In genomic region chr13:113915012-113915763, GRCh38 we compare ENCODE assay signal across 20 cellular contexts. TPM values are rescaled to one million over a fixed set of nuclear protein-coding genes. Genes with fewer than 3 reads are reported as not detected.
A peak's percentile ranks its signal among the peaks of the same experiment; 100 is the strongest.
DNase-seq lines count a peak whose midpoint lies in the region; ATAC-seq and TF ChIP-seq lines count a peak whose summit lies in the region.
"Had no signal": no experiment of that assay in that cellular context is flagged by ENCODE, and none has a peak within 500 bp of the region (broad histone marks: within the 10 kb centered on the region; RNA-seq: fewer than 3 reads in every experiment).

No MANE protein-coding gene starts in this region.

- H3K9ac ChIP-seq in trophoblast cell (ENCODE audit: low read length): no peak overlapping the region

- H2AK5ac ChIP-seq in trophoblast cell (ENCODE audit: low read length): no peak overlapping the region

- H4K12ac ChIP-seq in trophoblast cell (ENCODE audit: low read depth, low read length): no peak overlapping the region

- H3K14ac ChIP-seq in trophoblast cell (ENCODE audit: low read length): no peak overlapping the region

- H4K8ac ChIP-seq in trophoblast cell (ENCODE audit: low read depth, low read length): no peak overlapping the region

- H2BK120ac ChIP-seq in trophoblast cell (ENCODE audit: insufficient read depth, low read length, poor library complexity): no peak overlapping the region

- H4K91ac ChIP-seq in trophoblast cell (ENCODE audit: low read depth, low read length): no peak overlapping the region

- ATAC-seq in GM21515 (IDR thresholded peaks at IDR 0.05; ENCODE audit: unreplicated experiment): no peak
- ATAC-seq in activated CD4-positive, CD25-positive, alpha-beta regulatory T cell treated with anti-CD3 and anti-CD28 coated beads, Interleukin-2, amount 50 U/mL, for 24 hours: no peak
- ATAC-seq: activated T-cell treated with anti-CD3 and anti-CD28 coated beads, Interleukin-2, amount 50 U/mL, for 4 hours had no signal

- no peak overlapping the region for H2BK12ac ChIP-seq in trophoblast cell (ENCODE audit: low read length)

- no peak overlapping the region for H2BK5ac ChIP-seq in trophoblast cell (ENCODE audit: low read depth, low read length, poor library complexity)

- TF ChIP-seq CTCF in coronary artery (IDR thresholded peaks at IDR 0.05): no peak

- H3K4me2 ChIP-seq in trophoblast cell (ENCODE audit: low read length): no peak overlapping the region

- no peak overlapping the region for H2AFZ ChIP-seq in trophoblast cell (ENCODE audit: insufficient read depth, low read length, poor library complexity)

- H3K27ac ChIP-seq in coronary artery (no peak overlapping the region), trophoblast cell (ENCODE audit: low read depth, low read length) (no peak overlapping the region)
- H3K27ac ChIP-seq: heart right ventricle, uterus had no signal

- no peaks in the 10 kb centered on the region for H3K79me2 ChIP-seq in trophoblast cell (ENCODE audit: control insufficient read depth, insufficient read depth, low read length, poor library complexity)

- no peaks in the 10 kb centered on the region for H3K36me3 ChIP-seq in trophoblast cell (ENCODE audit: control insufficient read depth in 1 of 2, insufficient read depth in 2 of 2, low read length in 2 of 2)
- H3K36me3 ChIP-seq: heart right ventricle, uterus had no signal

- H3K4me1 ChIP-seq in trophoblast cell (ENCODE audit: control insufficient read depth in 1 of 2, insufficient read depth in 2 of 2, low read length in 2 of 2): no peaks in the 10 kb centered on the region
- H3K4me1 ChIP-seq: heart right ventricle, uterus had no signal

- H3K9me3 ChIP-seq in trophoblast cell (ENCODE audit: insufficient read depth, low read depth, low read length): peaks cover 2% of the 10 kb centered on the region
- H3K9me3 ChIP-seq: uterus had no signal

- no peak overlapping the region for H3K18ac ChIP-seq in trophoblast cell (ENCODE audit: low read length)

- no peaks in the 10 kb centered on the region for H3K27me3 ChIP-seq in trophoblast cell (ENCODE audit: insufficient read depth, low read length)
- H3K27me3 ChIP-seq: uterus had no signal

- peak; percentile 44 for DNase-seq in activated CD8-positive, alpha-beta memory T cell treated with anti-CD3 and anti-CD28 coated beads for 24 hours
- no peak for DNase-seq in activated CD8-positive, alpha-beta memory T cell treated with anti-CD3 and anti-CD28 coated beads, Interleukin-2, amount 50 U/mL, for 48 hours
- DNase-seq in NCI-H526 (lab: John Stamatoyannopoulos, UW) (peak; percentile 28 to 60), coronary artery (ENCODE audit: low spot score) (peak; percentile 62), retina (peak; percentile 3), trophoblast cell (no peak)
- DNase-seq: activated CD4-positive, alpha-beta T cell treated with anti-CD3 and anti-CD28 coated beads for 48 hours; activated T-cell treated with anti-CD3 and anti-CD28 coated beads, Interleukin-2, amount 50 U/mL, for 4 hours; CD4-positive, CD25-positive, alpha-beta regulatory T cell; DND-41; effector CD4-positive, alpha-beta T cell; H7; heart right ventricle; NCI-H1694 treated with DMSO at 0.1 percent for 48 hours; NCI-H524; nephron progenitor cell; T1000 had no signal

- no CpG with 5 or more reads among the region's 21 CpGs for whole genome bisulfite sequencing in trophoblast cell (ENCODE audit: extremely low coverage, insufficient coverage, insufficient read length)

- no peaks in the 10 kb centered on the region for H3K79me1 ChIP-seq in trophoblast cell (ENCODE audit: low read length)

- H3K4ac ChIP-seq in trophoblast cell (ENCODE audit: low read depth, low read length): no peak overlapping the region

- no peak overlapping the region for H3K4me3 ChIP-seq in coronary artery
- no peak overlapping the region for H3K4me3 ChIP-seq in trophoblast cell (ENCODE audit: low read depth, low read length)
- H3K4me3 ChIP-seq: heart right ventricle, uterus had no signal

- no peak overlapping the region for H3K23ac ChIP-seq in trophoblast cell (ENCODE audit: low read length)

RNA-seq across cellular contexts. Expression of gene GAS6, which starts 51.3 kb away (rescaled TPM):
- polyA plus RNA-seq in trophoblast cell (2013): 15.7 and 17.6 TPM in 2 replicates

RNA-seq across cellular contexts. Expression of gene C13orf46, which starts 58.7 kb away (rescaled TPM):
- polyA plus RNA-seq in trophoblast cell (2013): 0.12 and 0.15 TPM in 2 replicates

Comparison
In these comparisons a context has a peak if more than half of its experiments do, and no peak if none do; other contexts are left out.
1. DNase-seq: peak in activated CD8-positive, alpha-beta memory T cell treated with anti-CD3 and anti-CD28 coated beads for 24 hours (single experiment), NCI-H526 (2 of 2), coronary artery (single experiment) and retina (single experiment); none in activated CD8-positive, alpha-beta memory T cell treated with anti-CD3 and anti-CD28 coated beads, Interleukin-2, amount 50 U/mL, for 48 hours (single experiment) and trophoblast cell (0 of 2).